ENCODE assay signal across 14 cellular contexts in genomic region chr5:82421119-82421518, GRCh38.
DNase-seq lines count a peak whose midpoint lies in the region; ATAC-seq, FAIRE-seq and TF ChIP-seq lines count a peak whose summit lies in the region.
"Had no signal": no experiment of that assay in that cellular context is flagged by ENCODE, and none has a peak within 500 bp of the region (broad histone marks: within the 10 kb centered on the region; RNA-seq: fewer than 3 reads in every experiment).

No MANE protein-coding gene starts in this region.

- H3K4me1 Mint-ChIP-seq in CD8-positive, alpha-beta memory T cell = no peaks in the 10 kb centered on the region
- H3K4me1 Mint-ChIP-seq: activated naive CD8-positive, alpha-beta T cell treated with anti-CD3 and anti-CD28 coated beads, Interleukin-2, amount 10 ng/mL, durations not matched to agents 7 days and 5 days had no signal

- FAIRE-seq in bronchial epithelial cell (lab: Jason Lieb, UNC) (no peak), GM19239 (lab: Jason Lieb, UNC) (no peak), GM12891 (lab: Jason Lieb, UNC) (no peak)
- FAIRE-seq: GM12878 had no signal

- H3K27ac ChIP-seq in CD8-positive, alpha-beta memory T cell (ENCODE audit: low read depth, low read length) = peak overlapping the region; percentile 53
- H3K27ac ChIP-seq in lung (ENCODE audit: low read depth in 1 of 2, low read length in 1 of 2) = no peak overlapping the region
- H3K27ac ChIP-seq in left ventricle myocardium inferior (replicated peaks) = no peak overlapping the region
- H3K27ac ChIP-seq in uterus = no peak overlapping the region
- H3K27ac ChIP-seq: psoas muscle had no signal

- TF ChIP-seq CTCF in bronchial epithelial cell (IDR thresholded peaks at IDR 0.05; ENCODE audit: insufficient read depth, low read length, severe bottlenecking) (peak; percentile 27), lung (IDR thresholded peaks at IDR 0.05; ENCODE audit: control extremely low read depth, extremely low read depth) (no peak), left ventricle myocardium inferior (IDR thresholded peaks at IDR 0.05; ENCODE audit: borderline replicate concordance) (no peak), uterus (IDR thresholded peaks at IDR 0.05) (no peak)

- no peaks in the 10 kb centered on the region for H3K9me3 ChIP-seq in CD8-positive, alpha-beta memory T cell (ENCODE audit: low read length)
- H3K9me3 ChIP-seq in lung (ENCODE audit: control insufficient read depth in 2 of 2, insufficient read depth in 1 of 2, low read length in 1 of 2) (no peaks in the 10 kb centered on the region), left ventricle myocardium inferior (replicated peaks) (no peaks in the 10 kb centered on the region), uterus (no peaks in the 10 kb centered on the region)
- H3K9me3 ChIP-seq: psoas muscle had no signal

- no peak overlapping the region for H3K4me3 ChIP-seq in CD8-positive, alpha-beta memory T cell (ENCODE audit: low read length)
- H3K4me3 ChIP-seq in bronchial epithelial cell (ENCODE audit: low read depth, low read length) (no peak overlapping the region), lung (no peak overlapping the region), left ventricle myocardium inferior (no peak overlapping the region), uterus (no peak overlapping the region)
- H3K4me3 ChIP-seq: GM12878, psoas muscle had no signal

- intact Hi-C loops in left ventricle myocardium inferior (cut with micrococcal nuclease) = no loop called here
- intact Hi-C loops in uterus (cut with DNase I; ENCODE audit: low total_unique reads) = no loop called here

- H3K4me1 ChIP-seq in CD8-positive, alpha-beta memory T cell (ENCODE audit: insufficient read depth, low read length) = no peaks in the 10 kb centered on the region
- H3K4me1 ChIP-seq in lung (ENCODE audit: control insufficient read depth in 2 of 2, insufficient read depth in 2 of 2, low read length in 2 of 2) = peaks cover 0 to 2% of the 10 kb centered on the region in 2 donors
- H3K4me1 ChIP-seq in left ventricle myocardium inferior = no peaks in the 10 kb centered on the region
- H3K4me1 ChIP-seq in uterus = no peaks in the 10 kb centered on the region
- H3K4me1 ChIP-seq: psoas muscle had no signal

- peaks cover 0 to 4% of the 10 kb centered on the region in 2 donors for H3K27me3 Mint-ChIP-seq in CD8-positive, alpha-beta memory T cell
- H3K27me3 Mint-ChIP-seq: activated CD4-positive, alpha-beta memory T cell treated with anti-CD3 and anti-CD28 coated beads, Interleukin-2, amount 10 ng/mL, durations not matched to agents 7 days and 5 days; activated naive CD8-positive, alpha-beta T cell treated with anti-CD3 and anti-CD28 coated beads, Interleukin-2, amount 10 ng/mL, durations not matched to agents 7 days and 5 days; CD4-positive, alpha-beta T cell had no signal

- 91 to 92% methylated on average over 3 of the region's 3 CpGs for WGBS in lung, 2 donors

- H3K27ac Mint-ChIP-seq in CD8-positive, alpha-beta memory T cell = no peak overlapping the region
- H3K27ac Mint-ChIP-seq: activated CD4-positive, alpha-beta memory T cell treated with anti-CD3 and anti-CD28 coated beads, Interleukin-2, amount 10 ng/mL, durations not matched to agents 7 days and 5 days; activated naive CD8-positive, alpha-beta T cell treated with anti-CD3 and anti-CD28 coated beads, Interleukin-2, amount 10 ng/mL, durations not matched to agents 7 days and 5 days; CD4-positive, alpha-beta T cell had no signal

- no peaks in the 10 kb centered on the region for H3K36me3 ChIP-seq in CD8-positive, alpha-beta memory T cell (ENCODE audit: insufficient read depth, low read length)
- no peaks in the 10 kb centered on the region for H3K36me3 ChIP-seq in bronchial epithelial cell (ENCODE audit: control insufficient read depth, insufficient read depth, low read length)
- H3K36me3 ChIP-seq in lung (ENCODE audit: control insufficient read depth in 2 of 2, insufficient read depth in 2 of 2, low read length in 2 of 2) = no peaks in the 10 kb centered on the region
- H3K36me3 ChIP-seq in left ventricle myocardium inferior = no peaks in the 10 kb centered on the region
- H3K36me3 ChIP-seq in uterus = no peaks in the 10 kb centered on the region

- CTCF ChIA-PET in CD8-positive, alpha-beta memory T cell (lab: Charles Lee) = no interaction called here

- no peak for TF ChIP-seq POLR2A in uterus (IDR thresholded peaks at IDR 0.05)
- TF ChIP-seq POLR2A in GM12891 (IDR thresholded peaks at IDR 0.05; ENCODE audit: low read depth, low read length) = no peak

- no peaks in the 10 kb centered on the region for H3K36me3 Mint-ChIP-seq in CD8-positive, alpha-beta memory T cell
- H3K36me3 Mint-ChIP-seq: activated naive CD8-positive, alpha-beta T cell treated with anti-CD3 and anti-CD28 coated beads, Interleukin-2, amount 10 ng/mL, durations not matched to agents 7 days and 5 days had no signal

- no peaks in the 10 kb centered on the region for H3K27me3 ChIP-seq in CD8-positive, alpha-beta memory T cell (ENCODE audit: insufficient read depth, low read length, poor library complexity, severe bottlenecking)
- no peaks in the 10 kb centered on the region for H3K27me3 ChIP-seq in bronchial epithelial cell (ENCODE audit: control insufficient read depth, insufficient read depth, low read length)
- no peaks in the 10 kb centered on the region for H3K27me3 ChIP-seq in lung (ENCODE audit: control insufficient read depth, insufficient read depth)
- H3K27me3 ChIP-seq in left ventricle myocardium inferior (ENCODE audit: low read depth) = no peaks in the 10 kb centered on the region
- no peaks in the 10 kb centered on the region for H3K27me3 ChIP-seq in uterus

- peak; percentile 65 for ATAC-seq in lung (ENCODE audit: insufficient read depth, low FRiP score)
- ATAC-seq: GM12878, left ventricle myocardium superior, psoas muscle had no signal

- no peak for DNase-seq in CD8-positive, alpha-beta memory T cell
- DNase-seq in NCI-H226 = peak; percentile 91
- peak; percentile 99 for DNase-seq in bronchial epithelial cell (ENCODE audit: low read depth)
- DNase-seq in lung (ENCODE audit: low spot score) = no peak
- DNase-seq in GM19239 (ENCODE audit: insufficient read length, low spot score) = no peak
- DNase-seq in left ventricle myocardium inferior = no peak
- no peak for DNase-seq in uterus
- no peak for DNase-seq in GM12891 (ENCODE audit: insufficient read length, low spot score)
- DNase-seq: activated CD4-positive, alpha-beta memory T cell treated with anti-CD3 and anti-CD28 coated beads, Interleukin-2, amount 10 ng/mL, durations not matched to agents 7 days and 5 days; activated naive CD8-positive, alpha-beta T cell treated with anti-CD3 and anti-CD28 coated beads, Interleukin-2, amount 10 ng/mL, durations not matched to agents 7 days and 5 days; CD4-positive, alpha-beta T cell; left ventricle myocardium superior; psoas muscle had no signal

- POLR2A ChIA-PET in CD8-positive, alpha-beta memory T cell (lab: Charles Lee) = no interaction called here

- H3K9me3 Mint-ChIP-seq in CD8-positive, alpha-beta memory T cell = no peaks in the 10 kb centered on the region
- H3K9me3 Mint-ChIP-seq: activated CD4-positive, alpha-beta memory T cell treated with anti-CD3 and anti-CD28 coated beads, Interleukin-2, amount 10 ng/mL, durations not matched to agents 7 days and 5 days; activated naive CD8-positive, alpha-beta T cell treated with anti-CD3 and anti-CD28 coated beads, Interleukin-2, amount 10 ng/mL, durations not matched to agents 7 days and 5 days; CD4-positive, alpha-beta T cell had no signal

- no peak overlapping the region for H3K4me3 Mint-ChIP-seq in CD8-positive, alpha-beta memory T cell
- H3K4me3 Mint-ChIP-seq: activated CD4-positive, alpha-beta memory T cell treated with anti-CD3 and anti-CD28 coated beads, Interleukin-2, amount 10 ng/mL, durations not matched to agents 7 days and 5 days; activated naive CD8-positive, alpha-beta T cell treated with anti-CD3 and anti-CD28 coated beads, Interleukin-2, amount 10 ng/mL, durations not matched to agents 7 days and 5 days; CD4-positive, alpha-beta T cell had no signal

TF ChIP-seq in GM12891, 5 proteins besides CTCF, POLR2A, EP300 and RAD21:
- no peak for TF ChIP-seq PAX5 (IDR thresholded peaks at IDR 0.05; ENCODE audit: insufficient read depth, low read length, severe bottlenecking)
- TF ChIP-seq SPI1 (IDR thresholded peaks at IDR 0.05; ENCODE audit: low read depth, low read length) = no peak
- TF ChIP-seq POLR2AphosphoS5 (IDR thresholded peaks at IDR 0.05; ENCODE audit: low read depth, low read length) = no peak
- no peak for TF ChIP-seq POU2F2 (IDR thresholded peaks at IDR 0.05; ENCODE audit: low read depth, low read length)
- TF ChIP-seq TAF1 (IDR thresholded peaks at IDR 0.05; ENCODE audit: low read depth, low read length) = no peak

Comparison
In these comparisons a context has a peak if more than half of its experiments do, and no peak if none do; other contexts are left out.
1. DNase-seq: peak in NCI-H226 (single experiment) and bronchial epithelial cell (single experiment); none in CD8-positive, alpha-beta memory T cell (0 of 5), lung (single experiment), GM19239 (single experiment), left ventricle myocardium inferior (single experiment), uterus (0 of 2) and GM12891 (single experiment).